ENCODE assay signal across 8 cellular contexts in the genomic region with DNA sequence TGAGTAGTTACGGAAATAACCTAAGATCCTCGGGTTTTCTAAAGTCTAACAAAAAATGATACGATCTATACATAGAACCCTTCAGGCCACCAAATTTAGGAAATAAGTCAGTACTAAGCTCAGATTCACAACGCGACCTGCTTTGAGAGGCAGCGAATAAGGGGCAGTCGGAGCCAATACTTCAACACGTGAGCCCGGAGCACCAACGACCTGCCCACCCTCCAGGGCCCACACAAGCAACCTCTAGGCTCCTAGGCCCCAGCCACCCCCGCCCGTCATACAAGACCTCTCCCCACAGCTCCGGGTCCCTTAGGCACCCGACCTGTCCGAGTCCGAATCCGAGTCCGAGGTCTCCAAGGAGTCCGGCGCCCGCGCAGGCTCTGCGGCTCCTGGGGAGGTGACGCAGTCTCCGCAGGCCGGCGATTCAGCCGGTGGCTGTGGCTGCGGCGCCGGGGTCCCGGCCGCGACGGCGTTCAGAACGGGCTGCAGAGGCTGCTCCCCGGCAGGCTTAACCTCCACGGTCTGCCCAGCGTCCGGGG. TPM values are rescaled to one million over a fixed set of nuclear protein-coding genes. Genes with fewer than 3 reads are reported as not detected.
DNase-seq lines count a peak whose midpoint lies in the region; ATAC-seq lines count a peak whose summit lies in the region.

No MANE protein-coding gene starts in this region.

- no peak overlapping the region for H3K23ac ChIP-seq in mesendoderm (ENCODE audit: low read length)

- peaks cover 36% of the 10 kb centered on the region for H3K36me3 Mint-ChIP-seq in activated CD4-positive, alpha-beta memory T cell treated with anti-CD3 and anti-CD28 coated beads for 36 hours

- no peak overlapping the region for H2BK120ac ChIP-seq in mesendoderm (ENCODE audit: low read depth, low read length)

- peak overlapping the region; percentile 93 for H3K27ac Mint-ChIP-seq in activated CD4-positive, alpha-beta memory T cell treated with anti-CD3 and anti-CD28 coated beads for 36 hours

- H2BK5ac ChIP-seq in mesendoderm (ENCODE audit: low read length) = no peak overlapping the region

- ATAC-seq in HG02571 (IDR thresholded peaks at IDR 0.05; ENCODE audit: unreplicated experiment) = peak; percentile 60

- peak overlapping the region; percentile 6 for H3K18ac ChIP-seq in mesendoderm (ENCODE audit: low read length)

- WGBS in mesendoderm (ENCODE audit: extremely low coverage, insufficient coverage, low lambda C conversion rate) = no CpG with 5 or more reads among the region's 41 CpGs

- H3K9me3 Mint-ChIP-seq in activated CD4-positive, alpha-beta memory T cell treated with anti-CD3 and anti-CD28 coated beads for 36 hours = no peaks in the 10 kb centered on the region

- peak overlapping the region; percentile 27 for H3K27ac ChIP-seq in mesendoderm (ENCODE audit: low read depth, low read length)

- peaks cover 37% of the 10 kb centered on the region for H3K79me2 ChIP-seq in mesendoderm (ENCODE audit: control insufficient read depth, insufficient read depth, low read length)

- no peaks in the 10 kb centered on the region for H3K27me3 ChIP-seq in mesendoderm (ENCODE audit: insufficient read depth, low read length, poor library complexity)

- no peaks in the 10 kb centered on the region for H3K27me3 Mint-ChIP-seq in activated CD4-positive, alpha-beta memory T cell treated with anti-CD3 and anti-CD28 coated beads for 36 hours

- intact Hi-C loops in activated CD4-positive, alpha-beta memory T cell treated with anti-CD3 and anti-CD28 coated beads for 36 hours (cut with micrococcal nuclease) = loop anchor here (1.0 to 5.0 kb wide), 3 partner anchors 166 to 383 kb away; a partner anchor contains a TSS

- peak overlapping the region; percentile 85 for H3K9ac ChIP-seq in mesendoderm (ENCODE audit: low read length)

- peaks cover 41% of the 10 kb centered on the region for H3K4me1 Mint-ChIP-seq in activated CD4-positive, alpha-beta memory T cell treated with anti-CD3 and anti-CD28 coated beads for 36 hours (ENCODE audit: low read depth)

- peak overlapping the region; percentile 60 for H3K4ac ChIP-seq in mesendoderm (ENCODE audit: low read depth, low read length)

- CTCF ChIA-PET in activated CD4-positive, alpha-beta memory T cell treated with anti-CD3 and anti-CD28 coated beads for 36 hours (lab: Charles Lee) = interaction anchor here (0.8 to 1.0 kb wide), 2 partner anchors 328 to 383 kb away, joined by 3 to 6 read pairs; a partner anchor contains a TSS

- peaks cover 2% of the 10 kb centered on the region for H3K4me1 ChIP-seq in mesendoderm (ENCODE audit: control insufficient read depth, low read depth, low read length)

- H3K4me2 ChIP-seq in mesendoderm (ENCODE audit: low read length) = peak overlapping the region; percentile 0

- no peak overlapping the region for H4K8ac ChIP-seq in mesendoderm (ENCODE audit: low read depth, low read length)

- DNase-seq in DMS153 treated with DMSO at 0.1 percent for 48 hours (lab: John Stamatoyannopoulos, UW; ENCODE audit: unreplicated experiment) = peak; percentile 25
- DNase-seq in DMS153 (lab: John Stamatoyannopoulos, UW) = no peak
- peak; percentile 54 for DNase-seq in NCI-H1092 treated with DMSO at 0.1 percent for 48 hours (lab: John Stamatoyannopoulos, UW)
- peak; percentile 71 for DNase-seq in activated CD4-positive, alpha-beta memory T cell treated with anti-CD3 and anti-CD28 coated beads for 36 hours
- peak; percentile 28 for DNase-seq in effector CD8-positive, alpha-beta T cell (lab: John Stamatoyannopoulos, UW)
- peak; percentile 80 for DNase-seq in mesendoderm
- DNase-seq in stimulated activated CD8-positive, alpha-beta memory T cell treated with anti-CD3 and anti-CD28 coated beads, Interleukin-15, amount 100 ng/mL, for 24 hours (ENCODE audit: low read depth) = peak; percentile 24

- H3K56ac ChIP-seq in mesendoderm (ENCODE audit: low read length) = peak overlapping the region; percentile 86

- H3K36me3 ChIP-seq in mesendoderm (ENCODE audit: control insufficient read depth, insufficient read depth, low read length) = no peaks in the 10 kb centered on the region

- peaks cover 8% of the 10 kb centered on the region for H3K79me1 ChIP-seq in mesendoderm (ENCODE audit: low read length)

- no peak overlapping the region for H4K5ac ChIP-seq in mesendoderm (ENCODE audit: low read length)

- no peak overlapping the region for H2AK5ac ChIP-seq in mesendoderm (ENCODE audit: low read length)

- POLR2A ChIA-PET in activated CD4-positive, alpha-beta memory T cell treated with anti-CD3 and anti-CD28 coated beads for 36 hours (lab: Charles Lee) = interaction anchor here (1.8 kb wide), 1 partner anchor 328 kb away, joined by 12 read pairs; a partner anchor contains a TSS

- peak overlapping the region; percentile 75 for H3K4me3 Mint-ChIP-seq in activated CD4-positive, alpha-beta memory T cell treated with anti-CD3 and anti-CD28 coated beads for 36 hours

- peak overlapping the region; percentile 50 for H3K4me3 ChIP-seq in mesendoderm (ENCODE audit: low read length)

- H2BK15ac ChIP-seq in mesendoderm (replicated peaks; ENCODE audit: low read depth) = no peak overlapping the region

RNA-seq across cellular contexts. Expression of a gene that starts 0.6 kb away (rescaled TPM):
- 10 to 100 TPM; 25.1 TPM for total RNA-seq in activated CD4-positive, alpha-beta memory T cell treated with anti-CD3 and anti-CD28 coated beads for 36 hours
- polyA plus RNA-seq in mesendoderm (2013, experiment 1 of 2) = 32.9 TPM
- 35.1 TPM for polyA plus RNA-seq in mesendoderm (2013, experiment 2 of 2)
